1 cellular context compared by ENCODE assay signal in genomic region chr16:10972108-10972955, GRCh38.
TF ChIP-seq lines count a peak whose summit lies in the region.

No MANE protein-coding gene starts in this region.

TF ChIP-seq in K562, 482 proteins besides CTCF, POLR2A, EP300 and RAD21 (continued from another document and continues in another):
- TF ChIP-seq, protein P1, sequence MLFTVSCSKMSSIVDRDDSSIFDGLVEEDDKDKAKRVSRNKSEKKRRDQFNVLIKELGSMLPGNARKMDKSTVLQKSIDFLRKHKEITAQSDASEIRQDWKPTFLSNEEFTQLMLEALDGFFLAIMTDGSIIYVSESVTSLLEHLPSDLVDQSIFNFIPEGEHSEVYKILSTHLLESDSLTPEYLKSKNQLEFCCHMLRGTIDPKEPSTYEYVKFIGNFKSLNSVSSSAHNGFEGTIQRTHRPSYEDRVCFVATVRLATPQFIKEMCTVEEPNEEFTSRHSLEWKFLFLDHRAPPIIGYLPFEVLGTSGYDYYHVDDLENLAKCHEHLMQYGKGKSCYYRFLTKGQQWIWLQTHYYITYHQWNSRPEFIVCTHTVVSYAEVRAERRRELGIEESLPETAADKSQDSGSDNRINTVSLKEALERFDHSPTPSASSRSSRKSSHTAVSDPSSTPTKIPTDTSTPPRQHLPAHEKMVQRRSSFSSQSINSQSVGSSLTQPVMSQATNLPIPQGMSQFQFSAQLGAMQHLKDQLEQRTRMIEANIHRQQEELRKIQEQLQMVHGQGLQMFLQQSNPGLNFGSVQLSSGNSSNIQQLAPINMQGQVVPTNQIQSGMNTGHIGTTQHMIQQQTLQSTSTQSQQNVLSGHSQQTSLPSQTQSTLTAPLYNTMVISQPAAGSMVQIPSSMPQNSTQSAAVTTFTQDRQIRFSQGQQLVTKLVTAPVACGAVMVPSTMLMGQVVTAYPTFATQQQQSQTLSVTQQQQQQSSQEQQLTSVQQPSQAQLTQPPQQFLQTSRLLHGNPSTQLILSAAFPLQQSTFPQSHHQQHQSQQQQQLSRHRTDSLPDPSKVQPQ (CRISPR knock-in tag; IDR thresholded peaks at IDR 0.05; ENCODE audit: borderline replicate concordance): peak; percentile 33; the same call in 1 of the 2 replicates
- TF ChIP-seq SUPT5H (IDR thresholded peaks at IDR 0.05) (no peak), NFYB (IDR thresholded peaks at IDR 0.05; ENCODE audit: extremely low read depth, insufficient read length) (no peak), SNRNP70 (optimal IDR thresholded peaks at IDR 0.05; ENCODE audit: low read depth, low read length) (no peak), ZNF318 (IDR thresholded peaks at IDR 0.05; ENCODE audit: borderline replicate concordance in 1 of 2, low read depth in 1 of 2) (no peak), ZFP36 (IDR thresholded peaks at IDR 0.05; ENCODE audit: low read depth, low read length, partially characterized antibody) (peak; percentile 48), ZNF134 (CRISPR knock-in tag; conservative IDR thresholded peaks at IDR 0.05) (no peak), HBP1 (CRISPR knock-in tag; IDR thresholded peaks at IDR 0.05) (peak; percentile 92), ZNF445 (CRISPR knock-in tag; IDR thresholded peaks at IDR 0.05; ENCODE audit: low read depth) (no peak), BRD4 (IDR thresholded peaks at IDR 0.05) (no peak), POLR2AphosphoS2 (IDR thresholded peaks at IDR 0.05; ENCODE audit: low read length) (no peak), NFIC (IDR thresholded peaks at IDR 0.05) (peak; percentile 100), ZNF766 (CRISPR knock-in tag; conservative IDR thresholded peaks at IDR 0.05) (peak; percentile 48; the same call in 1 of the 2 replicates), CXXC5 (CRISPR knock-in tag; IDR thresholded peaks at IDR 0.05) (peak; percentile 83), CTCFL (IDR thresholded peaks at IDR 0.05; ENCODE audit: borderline replicate concordance, insufficient read depth, low read depth, low read length, poor library complexity, severe bottlenecking) (no peak), HNRNPLL (IDR thresholded peaks at IDR 0.05; ENCODE audit: low read depth, low read length, poor library complexity, severe bottlenecking) (no peak), HNRNPH1 (optimal IDR thresholded peaks at IDR 0.05; ENCODE audit: low read depth, low read length) (no peak), NFATC3 (IDR thresholded peaks at IDR 0.05) (no peak), YBX1 (IDR thresholded peaks at IDR 0.05) (no peak), ZNF778 (CRISPR knock-in tag; IDR thresholded peaks at IDR 0.05) (no peak), L3MBTL2 (IDR thresholded peaks at IDR 0.05) (no peak), GATAD2B (IDR thresholded peaks at IDR 0.05; ENCODE audit: borderline replicate concordance) (peak; percentile 90), MEF2D (tag; conservative IDR thresholded peaks at IDR 0.05; ENCODE audit: low read depth) (peak; percentile 81; the same call in 1 of the 2 replicates), RUNX1 (IDR thresholded peaks at IDR 0.05; ENCODE audit: low read depth) (peak; percentile 84; the same call in 1 of the 2 replicates), POLR3A (IDR thresholded peaks at IDR 0.05; ENCODE audit: borderline replicate concordance, extremely low read depth, insufficient read depth, insufficient read length) (no peak), SAP30 (IDR thresholded peaks at IDR 0.05; ENCODE audit: borderline replicate concordance, insufficient read depth, low read depth, low read length, poor library complexity, severe bottlenecking) (no peak), BHLHE40 (IDR thresholded peaks at IDR 0.05; ENCODE audit: low read length) (peak; percentile 95), SAFB2 (IDR thresholded peaks at IDR 0.05; ENCODE audit: borderline replicate concordance, low read depth, low read length, severe bottlenecking) (no peak), HNRNPL (IDR thresholded peaks at IDR 0.05; ENCODE audit: low read depth, low read length) (no peak), ZEB2 (IDR thresholded peaks at IDR 0.05) (peak; percentile 96), MTA3 (IDR thresholded peaks at IDR 0.05; ENCODE audit: borderline replicate concordance) (peak; percentile 93), GABPB1 (CRISPR knock-in tag; IDR thresholded peaks at IDR 0.05) (0 out of 2 replicates have a peak, but pooled peaks have one; percentile 32)
- TF ChIP-seq, protein P2, sequence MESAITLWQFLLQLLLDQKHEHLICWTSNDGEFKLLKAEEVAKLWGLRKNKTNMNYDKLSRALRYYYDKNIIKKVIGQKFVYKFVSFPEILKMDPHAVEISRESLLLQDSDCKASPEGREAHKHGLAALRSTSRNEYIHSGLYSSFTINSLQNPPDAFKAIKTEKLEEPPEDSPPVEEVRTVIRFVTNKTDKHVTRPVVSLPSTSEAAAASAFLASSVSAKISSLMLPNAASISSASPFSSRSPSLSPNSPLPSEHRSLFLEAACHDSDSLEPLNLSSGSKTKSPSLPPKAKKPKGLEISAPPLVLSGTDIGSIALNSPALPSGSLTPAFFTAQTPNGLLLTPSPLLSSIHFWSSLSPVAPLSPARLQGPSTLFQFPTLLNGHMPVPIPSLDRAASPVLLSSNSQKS (CRISPR knock-in tag; IDR thresholded peaks at IDR 0.05): no peak
- TF ChIP-seq, protein P3, sequence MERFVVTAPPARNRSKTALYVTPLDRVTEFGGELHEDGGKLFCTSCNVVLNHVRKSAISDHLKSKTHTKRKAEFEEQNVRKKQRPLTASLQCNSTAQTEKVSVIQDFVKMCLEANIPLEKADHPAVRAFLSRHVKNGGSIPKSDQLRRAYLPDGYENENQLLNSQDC (CRISPR knock-in tag; IDR thresholded peaks at IDR 0.05): no peak
- TF ChIP-seq, protein P4, sequence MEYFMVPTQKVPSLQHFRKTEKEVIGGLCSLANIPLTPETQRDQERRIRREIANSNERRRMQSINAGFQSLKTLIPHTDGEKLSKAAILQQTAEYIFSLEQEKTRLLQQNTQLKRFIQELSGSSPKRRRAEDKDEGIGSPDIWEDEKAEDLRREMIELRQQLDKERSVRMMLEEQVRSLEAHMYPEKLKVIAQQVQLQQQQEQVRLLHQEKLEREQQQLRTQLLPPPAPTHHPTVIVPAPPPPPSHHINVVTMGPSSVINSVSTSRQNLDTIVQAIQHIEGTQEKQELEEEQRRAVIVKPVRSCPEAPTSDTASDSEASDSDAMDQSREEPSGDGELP (CRISPR knock-in tag; IDR thresholded peaks at IDR 0.05; ENCODE audit: borderline replicate concordance): peak; percentile 82
- TF ChIP-seq, protein P5, sequence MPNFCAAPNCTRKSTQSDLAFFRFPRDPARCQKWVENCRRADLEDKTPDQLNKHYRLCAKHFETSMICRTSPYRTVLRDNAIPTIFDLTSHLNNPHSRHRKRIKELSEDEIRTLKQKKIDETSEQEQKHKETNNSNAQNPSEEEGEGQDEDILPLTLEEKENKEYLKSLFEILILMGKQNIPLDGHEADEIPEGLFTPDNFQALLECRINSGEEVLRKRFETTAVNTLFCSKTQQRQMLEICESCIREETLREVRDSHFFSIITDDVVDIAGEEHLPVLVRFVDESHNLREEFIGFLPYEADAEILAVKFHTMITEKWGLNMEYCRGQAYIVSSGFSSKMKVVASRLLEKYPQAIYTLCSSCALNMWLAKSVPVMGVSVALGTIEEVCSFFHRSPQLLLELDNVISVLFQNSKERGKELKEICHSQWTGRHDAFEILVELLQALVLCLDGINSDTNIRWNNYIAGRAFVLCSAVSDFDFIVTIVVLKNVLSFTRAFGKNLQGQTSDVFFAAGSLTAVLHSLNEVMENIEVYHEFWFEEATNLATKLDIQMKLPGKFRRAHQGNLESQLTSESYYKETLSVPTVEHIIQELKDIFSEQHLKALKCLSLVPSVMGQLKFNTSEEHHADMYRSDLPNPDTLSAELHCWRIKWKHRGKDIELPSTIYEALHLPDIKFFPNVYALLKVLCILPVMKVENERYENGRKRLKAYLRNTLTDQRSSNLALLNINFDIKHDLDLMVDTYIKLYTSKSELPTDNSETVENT (CRISPR knock-in tag; IDR thresholded peaks at IDR 0.05): 0 out of 2 replicates have a peak, but pooled peaks have one; percentile 64
- TF ChIP-seq, protein P6, sequence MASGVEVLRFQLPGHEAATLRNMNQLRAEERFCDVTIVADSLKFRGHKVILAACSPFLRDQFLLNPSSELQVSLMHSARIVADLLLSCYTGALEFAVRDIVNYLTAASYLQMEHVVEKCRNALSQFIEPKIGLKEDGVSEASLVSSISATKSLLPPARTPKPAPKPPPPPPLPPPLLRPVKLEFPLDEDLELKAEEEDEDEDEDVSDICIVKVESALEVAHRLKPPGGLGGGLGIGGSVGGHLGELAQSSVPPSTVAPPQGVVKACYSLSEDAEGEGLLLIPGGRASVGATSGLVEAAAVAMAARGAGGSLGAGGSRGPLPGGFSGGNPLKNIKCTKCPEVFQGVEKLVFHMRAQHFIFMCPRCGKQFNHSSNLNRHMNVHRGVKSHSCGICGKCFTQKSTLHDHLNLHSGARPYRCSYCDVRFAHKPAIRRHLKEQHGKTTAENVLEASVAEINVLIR (CRISPR knock-in tag; IDR thresholded peaks at IDR 0.05): no peak
- TF ChIP-seq, protein P7, sequence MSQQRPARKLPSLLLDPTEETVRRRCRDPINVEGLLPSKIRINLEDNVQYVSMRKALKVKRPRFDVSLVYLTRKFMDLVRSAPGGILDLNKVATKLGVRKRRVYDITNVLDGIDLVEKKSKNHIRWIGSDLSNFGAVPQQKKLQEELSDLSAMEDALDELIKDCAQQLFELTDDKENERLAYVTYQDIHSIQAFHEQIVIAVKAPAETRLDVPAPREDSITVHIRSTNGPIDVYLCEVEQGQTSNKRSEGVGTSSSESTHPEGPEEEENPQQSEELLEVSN (IDR thresholded peaks at IDR 0.05; ENCODE audit: borderline replicate concordance in 1 of 2, extremely low read depth in 1 of 2, insufficient read depth in 1 of 2, insufficient read length in 1 of 2, low read depth in 1 of 2, low read length in 1 of 2, poor library complexity in 1 of 2, severe bottlenecking in 1 of 2): peak in 1 of 2 experiments; percentile 19
